ENCODE assay signal across 1 cellular context in the genomic region with DNA sequence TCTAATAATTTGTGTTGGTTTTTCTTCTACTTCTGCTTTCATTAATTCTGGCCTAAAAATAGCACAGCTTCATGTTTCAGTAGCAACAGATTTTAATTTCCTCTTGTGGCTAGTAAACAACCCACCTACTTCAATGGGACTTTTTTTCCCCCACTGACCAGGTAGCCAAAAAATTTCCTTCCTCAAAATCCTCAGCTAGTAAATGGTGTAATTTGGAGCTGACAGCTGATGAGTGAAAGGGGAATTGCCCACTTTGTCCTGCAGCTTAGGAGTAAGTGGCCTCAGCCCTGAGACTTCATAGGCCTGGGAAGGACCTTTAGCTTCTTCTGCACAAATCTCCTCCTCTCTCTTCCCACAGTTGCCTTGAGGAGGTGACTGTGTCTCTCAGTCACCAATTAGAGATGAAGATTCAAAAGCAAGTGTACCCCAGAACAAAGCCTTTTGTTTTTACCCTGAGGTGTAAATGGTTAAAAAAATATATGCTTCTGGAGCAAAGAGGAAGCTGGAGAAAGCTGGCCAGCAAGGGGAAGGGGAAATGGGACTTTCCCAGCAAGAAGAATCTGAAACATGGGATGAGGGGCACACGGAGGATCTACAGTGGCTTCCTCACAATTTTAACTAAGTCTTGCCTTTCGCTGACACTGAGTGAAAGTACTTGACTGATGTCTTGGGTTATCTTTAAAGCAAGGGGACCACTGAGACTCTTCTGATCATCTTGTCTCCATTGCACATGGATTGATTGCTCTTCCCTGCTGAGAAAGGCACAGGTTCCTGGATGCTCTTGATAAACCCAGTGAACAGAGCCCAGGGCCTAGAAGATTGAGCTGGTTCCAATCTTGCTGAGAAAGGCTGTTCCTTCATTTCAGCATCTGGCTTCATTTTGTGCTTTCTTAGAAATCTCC.
TF ChIP-seq lines count a peak whose summit lies in the region.

No MANE protein-coding gene starts in this region.

TF ChIP-seq in H1, 55 proteins besides CTCF, POLR2A, EP300 and RAD21:
- no peak for TF ChIP-seq SRF (IDR thresholded peaks at IDR 0.05; ENCODE audit: low read depth, low read length)
- TF ChIP-seq GABPA (IDR thresholded peaks at IDR 0.05; ENCODE audit: borderline replicate concordance, insufficient read depth, low read length): no peak
- no peak for TF ChIP-seq KDM4A (IDR thresholded peaks at IDR 0.05; ENCODE audit: low read depth, low read length, severe bottlenecking)
TF ChIP-seq in H1: peak in this region for 0.
